ENCODE assay signal across 29 cellular contexts in the genomic region with DNA sequence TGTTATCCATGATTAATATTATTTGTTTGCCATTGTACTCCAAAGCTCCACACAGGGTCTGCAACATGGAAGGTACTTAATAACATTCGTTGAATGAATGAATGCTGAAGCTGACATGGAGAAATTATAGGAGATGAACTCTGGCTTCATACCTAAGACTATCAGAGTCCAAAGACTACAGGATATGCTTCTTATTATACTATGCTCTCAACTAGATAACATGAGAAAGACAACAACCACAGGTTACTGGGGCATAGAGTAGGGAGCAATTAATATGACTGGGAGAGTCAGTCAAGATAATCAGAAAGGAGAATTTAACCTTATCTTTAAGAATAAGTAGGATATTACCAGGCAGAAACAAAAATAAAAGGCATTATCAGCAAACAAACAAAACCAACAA.
"Had no signal": no experiment of that assay in that cellular context is flagged by ENCODE, and none has a peak within 500 bp of the region (broad histone marks: within the 10 kb centered on the region; RNA-seq: fewer than 3 reads in every experiment).

No MANE protein-coding gene starts in this region.

- H3K36me3 ChIP-seq: colonic mucosa, esophagus muscularis mucosa, esophagus squamous epithelium, gastrocnemius medialis, gastroesophageal sphincter, heart left ventricle, heart right ventricle had no signal

- H3K4me1 ChIP-seq: colonic mucosa, esophagus muscularis mucosa, esophagus squamous epithelium, foreskin keratinocyte, gastrocnemius medialis, gastroesophageal sphincter, heart left ventricle, heart right ventricle had no signal

- ATAC-seq: effector memory CD8-positive, alpha-beta T cell; esophagus mucosa; foreskin keratinocyte; gastrocnemius medialis; gastroesophageal sphincter; heart left ventricle; heart right ventricle had no signal

- H3K27ac ChIP-seq: colonic mucosa, coronary artery, dorsolateral prefrontal cortex, epithelial cell of prostate, esophagus muscularis mucosa, esophagus squamous epithelium, foreskin keratinocyte, gastrocnemius medialis, gastroesophageal sphincter, heart left ventricle, heart right ventricle had no signal

- H3K27me3 ChIP-seq: colonic mucosa, dorsolateral prefrontal cortex, esophagus muscularis mucosa, esophagus squamous epithelium, foreskin keratinocyte, gastrocnemius medialis, gastroesophageal sphincter, heart left ventricle, heart right ventricle had no signal

- H3K4me3 ChIP-seq: colonic mucosa, coronary artery, dorsolateral prefrontal cortex, esophagus muscularis mucosa, esophagus squamous epithelium, gastrocnemius medialis, gastroesophageal sphincter, heart left ventricle, heart right ventricle had no signal

- H3K27ac Mint-ChIP-seq: dendritic cell treated with granulocyte-macrophage colony-stimulating factor and Interleukin-4, amounts not matched to agents 40 ng/mL and 50 ng/mL, for 4 days; endodermal cell had no signal

- FAIRE-seq: colon, endometrium, endothelial cell of umbilical vein, frontal cortex had no signal

- H3K9me3 ChIP-seq: colonic mucosa, esophagus muscularis mucosa, esophagus squamous epithelium, gastrocnemius medialis, gastroesophageal sphincter, heart left ventricle had no signal

- H3K9me3 Mint-ChIP-seq: dendritic cell treated with granulocyte-macrophage colony-stimulating factor and Interleukin-4, amounts not matched to agents 40 ng/mL and 50 ng/mL, for 4 days; effector memory CD8-positive, alpha-beta T cell; endodermal cell had no signal

- DNase-seq: colonic mucosa; cortex of kidney; dermis blood vessel endothelial cell; dorsolateral prefrontal cortex; effector CD4-positive, alpha-beta T cell; effector CD8-positive, alpha-beta T cell; effector memory CD4-positive, alpha-beta T cell; effector memory CD8-positive, alpha-beta T cell; endodermal cell; erythroblast; esophagus squamous epithelium; foreskin fibroblast; foreskin keratinocyte; foreskin melanocyte; gastrocnemius medialis; glutamatergic neuron; head of caudate nucleus; heart left ventricle; heart right ventricle had no signal
